ENCODE assay signal across 11 cellular contexts in the genomic region with DNA sequence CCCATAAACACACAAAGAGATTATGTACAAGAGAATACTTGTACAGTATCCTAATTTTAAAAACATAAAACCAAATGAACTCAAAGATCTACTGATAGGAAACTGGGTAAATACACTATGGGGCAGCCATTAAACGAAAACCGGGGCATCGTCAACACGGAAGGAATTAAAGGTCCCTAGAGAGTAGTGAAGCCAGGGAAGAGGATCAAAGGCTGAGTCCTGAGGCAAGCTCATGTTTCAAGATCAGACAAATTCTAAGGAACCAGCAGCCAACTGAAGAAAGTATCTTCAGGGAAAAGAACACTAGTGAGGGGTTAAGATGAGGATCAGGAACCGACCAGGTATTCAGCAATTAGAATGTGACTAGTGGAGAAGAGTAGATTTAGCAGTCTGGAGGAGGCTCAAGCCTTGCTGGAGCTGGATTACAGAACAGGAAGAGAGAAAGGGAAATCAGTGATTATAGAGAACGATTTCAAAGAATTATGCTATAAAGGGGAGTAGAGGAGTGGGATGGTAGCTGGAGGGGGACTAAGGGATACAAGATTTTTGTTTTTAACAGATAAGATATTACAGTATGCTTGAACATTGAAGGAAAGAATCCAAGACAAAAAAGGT. TPM values are rescaled to one million over a fixed set of nuclear protein-coding genes. Genes with fewer than 3 reads are reported as not detected.
DNase-seq lines count a peak whose midpoint lies in the region; ATAC-seq and TF ChIP-seq lines count a peak whose summit lies in the region.
"Had no signal": no experiment of that assay in that cellular context is flagged by ENCODE, and none has a peak within 500 bp of the region (broad histone marks: within the 10 kb centered on the region; RNA-seq: fewer than 3 reads in every experiment).

No MANE protein-coding gene starts in this region.

- H3K27me3 ChIP-seq in RWPE2 (ENCODE audit: insufficient read depth, poor library complexity, severe bottlenecking): no peaks in the 10 kb centered on the region
- no peaks in the 10 kb centered on the region for H3K27me3 ChIP-seq in hepatocyte
- H3K27me3 ChIP-seq in spleen (replicated peaks in 1 of 7): no peaks in the 10 kb centered on the region

- no peak overlapping the region for H3K4me3 Mint-ChIP-seq in activated naive CD8-positive, alpha-beta T cell
- H3K4me3 Mint-ChIP-seq in activated naive CD8-positive, alpha-beta T cell treated with anti-CD3 and anti-CD28 coated beads for 36 hours: no peak overlapping the region
- H3K4me3 Mint-ChIP-seq: activated CD8-positive, alpha-beta memory T cell treated with anti-CD3 and anti-CD28 coated beads, Interleukin-2, amount 10 ng/mL, durations not matched to agents 7 days and 5 days; stimulated activated naive CD8-positive, alpha-beta T cell treated with anti-CD3 and anti-CD28 coated beads, Interleukin-15, Interleukin-2, amounts not matched to agents 100 ng/mL and 50 ng/mL, for 24 hours had no signal

- no peaks in the 10 kb centered on the region for H3K9me2 ChIP-seq in hepatocyte (replicated peaks; ENCODE audit: insufficient read depth)

- H3K36me3 ChIP-seq in RWPE2 (ENCODE audit: low read depth) (peaks cover 81% of the 10 kb centered on the region), hepatocyte (replicated peaks; ENCODE audit: insufficient read depth, low read depth) (no peaks in the 10 kb centered on the region), spleen (peaks cover 0 to 83% (median 32%) of the 10 kb centered on the region in 6 donors)

- H4K20me1 ChIP-seq in hepatocyte (ENCODE audit: insufficient read depth, poor library complexity, severe bottlenecking): no peaks in the 10 kb centered on the region

- H3K4me1 ChIP-seq in RWPE2 (ENCODE audit: insufficient read depth, poor library complexity, severe bottlenecking): no peaks in the 10 kb centered on the region
- peaks cover 21% of the 10 kb centered on the region for H3K4me1 ChIP-seq in hepatocyte (ENCODE audit: insufficient read depth)
- peaks cover 0 to 50% (median 23%) of the 10 kb centered on the region in 6 donors for H3K4me1 ChIP-seq in spleen

- peak; percentile 25; the same call in 2 of the 3 replicates for ATAC-seq in RWPE2 (ENCODE audit: low read depth)
- no peak for ATAC-seq in GM21576 (IDR thresholded peaks at IDR 0.05; ENCODE audit: unreplicated experiment)
- ATAC-seq: activated CD8-positive, alpha-beta memory T cell treated with anti-CD3 and anti-CD28 coated beads, Interleukin-2, amount 10 ng/mL, durations not matched to agents 7 days and 5 days had no signal

- H3K4me1 Mint-ChIP-seq in activated naive CD8-positive, alpha-beta T cell (ENCODE audit: low read depth): peaks cover 36% of the 10 kb centered on the region
- peaks cover 33% of the 10 kb centered on the region for H3K4me1 Mint-ChIP-seq in activated naive CD8-positive, alpha-beta T cell treated with anti-CD3 and anti-CD28 coated beads for 36 hours

- H3K27ac Mint-ChIP-seq in activated naive CD8-positive, alpha-beta T cell: peak overlapping the region; percentile 7
- no peak overlapping the region for H3K27ac Mint-ChIP-seq in activated naive CD8-positive, alpha-beta T cell treated with anti-CD3 and anti-CD28 coated beads for 36 hours
- H3K27ac Mint-ChIP-seq: activated CD8-positive, alpha-beta memory T cell treated with anti-CD3 and anti-CD28 coated beads, Interleukin-2, amount 10 ng/mL, durations not matched to agents 7 days and 5 days; stimulated activated naive CD8-positive, alpha-beta T cell treated with anti-CD3 and anti-CD28 coated beads, Interleukin-15, Interleukin-2, amounts not matched to agents 100 ng/mL and 50 ng/mL, for 24 hours had no signal

- peaks cover 21% of the 10 kb centered on the region for H3K79me2 ChIP-seq in hepatocyte

- peaks cover 10% of the 10 kb centered on the region for H3K36me3 Mint-ChIP-seq in activated naive CD8-positive, alpha-beta T cell
- H3K36me3 Mint-ChIP-seq in activated naive CD8-positive, alpha-beta T cell treated with anti-CD3 and anti-CD28 coated beads for 36 hours: peaks cover 34% of the 10 kb centered on the region

- no peak overlapping the region for H3K4me3 ChIP-seq in RWPE2 (ENCODE audit: severe bottlenecking)
- no peak overlapping the region for H3K4me3 ChIP-seq in hepatocyte
- no peak overlapping the region for H3K4me3 ChIP-seq in spleen

- intact Hi-C loops in spleen (cut with DNase I; ENCODE audit: low total_unique reads): no loop called here

- no peak for DNase-seq in activated naive CD8-positive, alpha-beta T cell treated with anti-CD3 and anti-CD28 coated beads for 36 hours
- no peak for DNase-seq in RWPE2 (ENCODE audit: low spot score)
- DNase-seq in hepatocyte (ENCODE audit: low spot score): no peak
- no peak for DNase-seq in spleen
- no peak for DNase-seq in stimulated activated CD4-positive, alpha-beta T cell treated with anti-CD3 and anti-CD28 coated beads, Interleukin-2, amount 100 ng/mL, for 24 hours
- no peak for DNase-seq in activated CD4-positive, alpha-beta T cell treated with anti-CD3 and anti-CD28 coated beads for 48 hours
- DNase-seq: activated CD8-positive, alpha-beta memory T cell treated with anti-CD3 and anti-CD28 coated beads, Interleukin-2, amount 10 ng/mL, durations not matched to agents 7 days and 5 days; NCI-H774 had no signal

- WGBS in hepatocyte (ENCODE audit: low lambda C conversion rate, missing lambda C conversion rate): 28% methylated on average over 6 of the region's 6 CpGs
- 60 to 77% (median 68%) methylated on average over 6 of the region's 6 CpGs for WGBS in spleen, 5 donors

- H3K4me2 ChIP-seq in hepatocyte: peak overlapping the region; percentile 6

- TF ChIP-seq POLR2A in spleen (IDR thresholded peaks at IDR 0.05): no peak

- H3K27ac ChIP-seq in RWPE2 (ENCODE audit: poor library complexity, severe bottlenecking): no peak overlapping the region
- H3K27ac ChIP-seq in hepatocyte: peak overlapping the region; percentile 39
- peak overlapping the region in 5 of 8 donors; percentile 1 to 54 (median 11) for H3K27ac ChIP-seq in spleen

- H3K27me3 Mint-ChIP-seq in activated naive CD8-positive, alpha-beta T cell: no peaks in the 10 kb centered on the region
- H3K27me3 Mint-ChIP-seq in activated naive CD8-positive, alpha-beta T cell treated with anti-CD3 and anti-CD28 coated beads for 36 hours: no peaks in the 10 kb centered on the region
- H3K27me3 Mint-ChIP-seq: activated CD8-positive, alpha-beta memory T cell treated with anti-CD3 and anti-CD28 coated beads, Interleukin-2, amount 10 ng/mL, durations not matched to agents 7 days and 5 days; stimulated activated naive CD8-positive, alpha-beta T cell treated with anti-CD3 and anti-CD28 coated beads, Interleukin-15, Interleukin-2, amounts not matched to agents 100 ng/mL and 50 ng/mL, for 24 hours had no signal

- H3K9me3 Mint-ChIP-seq in activated naive CD8-positive, alpha-beta T cell (ENCODE audit: low read depth): no peaks in the 10 kb centered on the region
- no peaks in the 10 kb centered on the region for H3K9me3 Mint-ChIP-seq in activated naive CD8-positive, alpha-beta T cell treated with anti-CD3 and anti-CD28 coated beads for 36 hours
- H3K9me3 Mint-ChIP-seq: stimulated activated naive CD8-positive, alpha-beta T cell treated with anti-CD3 and anti-CD28 coated beads, Interleukin-15, Interleukin-2, amounts not matched to agents 100 ng/mL and 50 ng/mL, for 24 hours had no signal

- H2AFZ ChIP-seq in hepatocyte: no peak overlapping the region

- TF ChIP-seq CTCF in RWPE2 (IDR thresholded peaks at IDR 0.05; ENCODE audit: poor library complexity, severe bottlenecking): no peak
- TF ChIP-seq CTCF in hepatocyte (IDR thresholded peaks at IDR 0.05; ENCODE audit: poor library complexity): no peak
- TF ChIP-seq CTCF in spleen (IDR thresholded peaks at IDR 0.05 in 8 of 11, conservative IDR thresholded peaks at IDR 0.05 in 3 of 11): no peak

- H3K9me3 ChIP-seq in RWPE2 (ENCODE audit: severe bottlenecking): no peaks in the 10 kb centered on the region
- H3K9me3 ChIP-seq in hepatocyte (ENCODE audit: low read depth): no peaks in the 10 kb centered on the region
- no peaks in the 10 kb centered on the region for H3K9me3 ChIP-seq in spleen

RNA-seq across cellular contexts. Expression of gene SEL1L, which starts 23.7 kb away (rescaled TPM):
- 10 to 100 TPM; 56.0 to 58.7 TPM for total RNA-seq in activated naive CD8-positive, alpha-beta T cell treated with anti-CD3 and anti-CD28 coated beads for 36 hours
- 89.4 and 90.6 TPM in 2 replicates for total RNA-seq in hepatocyte
- 53.0 and 53.3 TPM in 2 replicates for polyA plus RNA-seq in hepatocyte
- total RNA-seq in spleen: 100 to 1,000 TPM in 2 of 7 donors, 10 to 100 TPM in 5; 65.3 to 118 (median 95.1) TPM
- 1 to 10 TPM; 7.1 to 9.6 (median 7.7) TPM for polyA plus RNA-seq in spleen
